10 cellular contexts compared by ENCODE assay signal in the genomic region with DNA sequence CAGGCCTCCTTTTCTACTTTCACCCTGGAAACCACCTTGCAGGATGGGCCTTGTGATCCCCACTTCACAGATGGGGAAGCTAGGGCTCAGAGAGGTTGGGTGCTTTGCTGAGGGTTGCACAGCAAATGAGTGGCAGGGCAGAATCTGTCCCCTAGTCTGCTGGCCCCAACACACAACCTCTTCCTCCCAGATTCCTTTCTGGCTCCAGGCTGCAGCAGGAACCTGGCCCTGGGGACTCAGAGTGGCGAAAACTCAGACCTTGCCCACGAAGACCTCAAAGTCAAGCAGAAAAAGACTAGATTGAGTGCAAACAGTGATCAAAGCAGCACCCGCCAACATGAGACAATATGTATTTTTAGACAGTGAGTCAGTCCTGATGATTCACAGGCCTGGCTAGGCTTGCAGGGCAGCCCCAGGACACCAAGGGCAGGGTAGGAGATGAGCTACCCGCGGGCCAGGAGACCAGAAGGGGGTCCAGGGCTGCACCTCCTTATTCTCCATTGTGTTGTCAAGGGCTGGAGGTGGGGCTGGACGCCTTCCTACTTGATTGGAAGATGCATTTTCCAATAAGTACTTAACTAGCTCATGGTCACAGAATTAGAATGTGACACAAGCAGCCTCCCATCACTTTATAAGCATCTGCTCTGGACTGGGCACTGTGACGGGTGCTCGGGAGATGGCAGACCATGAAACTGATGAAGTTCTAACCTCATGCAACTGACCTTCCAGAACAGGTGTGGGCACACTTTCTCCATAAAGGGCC. TPM values are rescaled to one million over a fixed set of nuclear protein-coding genes. Genes with fewer than 3 reads are reported as not detected.
DNase-seq lines count a peak whose midpoint lies in the region; ATAC-seq and TF ChIP-seq lines count a peak whose summit lies in the region.
"Had no signal": no experiment of that assay in that cellular context is flagged by ENCODE, and none has a peak within 500 bp of the region (broad histone marks: within the 10 kb centered on the region; RNA-seq: fewer than 3 reads in every experiment).

No MANE protein-coding gene starts in this region.

- ATAC-seq in GM21723 (IDR thresholded peaks at IDR 0.05; ENCODE audit: unreplicated experiment) (peak; percentile 60), Right ventricle myocardium inferior (peak; percentile 87)
- peak; percentile 44 to 59 for ATAC-seq in stimulated activated naive B cell treated with anti-CD40 and anti-IgM and Interleukin-4, amounts not matched to agents 10 μg/mL and 1 μg/mL and 100 μg/mL, for 72 hours (replicated peaks)

- in situ Hi-C loops in transverse colon (cut with MboI; ENCODE audit: low pct_ligation_motif_present in 1 of 4, low pct_unique_long_range_greater_than_20kb in 1 of 4, low sequenced_read_pairs in 3 of 4), result no loop called here

- H3K27ac Mint-ChIP-seq in stimulated activated naive B cell treated with anti-CD40 and anti-IgM and Interleukin-4, amounts not matched to agents 10 μg/mL and 1 μg/mL and 100 μg/mL, for 72 hours, result no peak overlapping the region

- no peaks in the 10 kb centered on the region for H3K9me2 ChIP-seq in MM.1S (replicated peaks; ENCODE audit: insufficient read depth, low read length)

- H3K4me1 ChIP-seq in MM.1S (ENCODE audit: low read length), result peaks cover 39% of the 10 kb centered on the region
- H3K4me1 ChIP-seq in transverse colon, result no peaks in the 10 kb centered on the region
- H3K4me1 ChIP-seq: stomach had no signal

- no peaks in the 10 kb centered on the region for H3K27me3 Mint-ChIP-seq in stimulated activated naive B cell treated with anti-CD40 and anti-IgM and Interleukin-4, amounts not matched to agents 10 μg/mL and 1 μg/mL and 100 μg/mL, for 72 hours

- peak overlapping the region; percentile 36; the same call in 1 of the 2 replicates for H3K4me2 ChIP-seq in MM.1S (ENCODE audit: low read depth, low read length)

- H3K27me3 ChIP-seq in MM.1S (replicated peaks; ENCODE audit: insufficient read depth, low read length), result no peaks in the 10 kb centered on the region
- H3K27me3 ChIP-seq in transverse colon, result no peaks in the 10 kb centered on the region
- H3K27me3 ChIP-seq: stomach had no signal

- 0 out of 2 replicates have a peak overlapping the region, but pooled peaks have one; percentile 30 for H2AFZ ChIP-seq in MM.1S (ENCODE audit: low read length)

- no peaks in the 10 kb centered on the region for H3K79me2 ChIP-seq in MM.1S (ENCODE audit: low read length)

- intact Hi-C loops in Right ventricle myocardium inferior (cut with DNase I), result no loop called here
- intact Hi-C loops in transverse colon (cut with DNase I; ENCODE audit: low total_unique reads), result no loop called here

- peaks cover 29% of the 10 kb centered on the region for H3F3A ChIP-seq in MM.1S (ENCODE audit: insufficient read depth, low read length)

- peak overlapping the region; percentile 27; the same call in 1 of the 2 replicates for H3K9ac ChIP-seq in MM.1S (ENCODE audit: low read length)

- TF ChIP-seq CTCF in MM.1S (IDR thresholded peaks at IDR 0.05; ENCODE audit: low read length) (no peak), transverse colon (IDR thresholded peaks at IDR 0.05) (no peak)

- WGBS in transverse colon (ENCODE audit: low coverage in 1 of 2), 2 donors, result 77% methylated on average over 7 of the region's 8 CpGs; no CpG with 5 or more reads in 1 of the 2 donors

- H3K4me1 Mint-ChIP-seq in stimulated activated naive B cell treated with anti-CD40 and anti-IgM and Interleukin-4, amounts not matched to agents 10 μg/mL and 1 μg/mL and 100 μg/mL, for 72 hours, result no peaks in the 10 kb centered on the region

- no peaks in the 10 kb centered on the region for H4K20me1 ChIP-seq in MM.1S (ENCODE audit: insufficient read depth, low read length)

- H3K36me3 ChIP-seq in MM.1S (replicated peaks; ENCODE audit: insufficient read depth, low read length) (no peaks in the 10 kb centered on the region), transverse colon (no peaks in the 10 kb centered on the region)
- H3K36me3 ChIP-seq: stomach had no signal

- no peak for TF ChIP-seq EP300 in transverse colon (IDR thresholded peaks at IDR 0.05; ENCODE audit: low read depth)

- H3K9me3 ChIP-seq in MM.1S (replicated peaks; ENCODE audit: insufficient read depth, low read length) (no peaks in the 10 kb centered on the region), transverse colon (no peaks in the 10 kb centered on the region)
- H3K9me3 ChIP-seq: stomach had no signal

- H3K9me3 Mint-ChIP-seq in stimulated activated naive B cell treated with anti-CD40 and anti-IgM and Interleukin-4, amounts not matched to agents 10 μg/mL and 1 μg/mL and 100 μg/mL, for 72 hours, result no peaks in the 10 kb centered on the region

- H3K27ac ChIP-seq in MM.1S (ENCODE audit: low read length) (peak overlapping the region; percentile 99), transverse colon (no peak overlapping the region)
- H3K27ac ChIP-seq: stomach had no signal

- TF ChIP-seq POLR2A in transverse colon (IDR thresholded peaks at IDR 0.05), result no peak

- H3K36me3 Mint-ChIP-seq in stimulated activated naive B cell treated with anti-CD40 and anti-IgM and Interleukin-4, amounts not matched to agents 10 μg/mL and 1 μg/mL and 100 μg/mL, for 72 hours, result no peaks in the 10 kb centered on the region

- no peak overlapping the region for H3K4me3 ChIP-seq in MM.1S (ENCODE audit: low read length)
- H3K4me3 ChIP-seq in transverse colon, result no peak overlapping the region
- H3K4me3 ChIP-seq: stomach had no signal

- H3K4me3 Mint-ChIP-seq in stimulated activated naive B cell treated with anti-CD40 and anti-IgM and Interleukin-4, amounts not matched to agents 10 μg/mL and 1 μg/mL and 100 μg/mL, for 72 hours, result no peak overlapping the region

- no peak for DNase-seq in MM.1S
- no peak for DNase-seq in Right ventricle myocardium inferior (ENCODE audit: missing footprints)
- DNase-seq in stimulated activated naive B cell treated with anti-CD40 and anti-IgM and Interleukin-4, amounts not matched to agents 10 μg/mL and 1 μg/mL and 100 μg/mL, for 72 hours, result no peak
- DNase-seq in NCI-H510A (lab: John Stamatoyannopoulos, UW), result no peak
- DNase-seq in NCI-H1417 (lab: John Stamatoyannopoulos, UW), result no peak
- DNase-seq in transverse colon, result no peak
- DNase-seq: activated CD4-positive, alpha-beta T cell treated with anti-CD3 and anti-CD28 coated beads, Interleukin-2, amount 50 U/mL, for 48 hours; NCI-H187; stomach had no signal

RNA-seq across cellular contexts. Expression of gene GOLGA6L2, which starts 23.9 kb away (rescaled TPM):
- total RNA-seq in Right ventricle myocardium inferior (not detected), transverse colon (not detected)
- total RNA-seq: stomach had no signal
